In the genomic region with DNA sequence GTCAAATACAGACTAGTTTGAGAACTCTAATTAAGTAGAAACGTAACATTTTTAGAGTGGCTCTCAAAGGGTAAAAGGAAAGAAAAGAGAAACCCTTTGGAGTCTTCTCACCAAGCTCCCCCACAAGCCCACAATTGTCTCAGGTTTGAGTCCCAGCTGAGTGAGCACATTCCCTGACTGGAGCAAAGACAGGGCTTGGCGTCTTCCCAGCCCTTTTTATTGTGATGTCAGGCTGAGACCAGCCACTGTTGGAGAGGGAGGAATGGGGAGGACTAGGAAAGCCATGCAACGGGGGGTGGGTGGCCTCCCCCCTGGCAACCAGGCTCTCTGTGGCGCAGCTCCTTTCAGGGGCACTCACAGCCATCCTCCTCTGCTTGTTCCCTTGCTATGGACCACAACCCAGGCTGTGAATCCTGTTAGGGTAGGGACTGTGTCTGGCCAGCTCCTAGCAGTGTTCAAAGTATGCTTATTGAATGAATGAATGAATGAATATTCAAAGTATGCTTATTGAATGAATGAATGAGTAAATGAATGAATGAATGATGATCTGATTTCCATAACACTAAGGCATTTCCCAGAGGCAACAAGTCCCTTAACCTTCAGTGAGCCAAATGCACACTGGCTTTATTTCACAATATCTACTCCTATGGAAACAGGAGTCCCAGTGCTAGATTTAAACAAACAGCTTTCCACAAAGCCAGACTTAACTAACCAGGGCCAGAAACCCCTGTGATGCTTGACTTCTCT, we compare ENCODE assay signal across 22 cellular contexts.
"Had no signal": no experiment of that assay in that cellular context is flagged by ENCODE, and none has a peak within 500 bp of the region (broad histone marks: within the 10 kb centered on the region; RNA-seq: fewer than 3 reads in every experiment).

No MANE protein-coding gene starts in this region.

- H3K9me3 ChIP-seq: tibial nerve had no signal

- H2AFZ ChIP-seq: parathyroid adenoma had no signal

- H3K9ac ChIP-seq: parathyroid adenoma had no signal

- FAIRE-seq: urothelium cell line had no signal

- ATAC-seq: activated CD4-positive, CD25-positive, alpha-beta regulatory T cell treated with anti-CD3 and anti-CD28 coated beads, Interleukin-2, amount 50 U/mL, for 24 hours; foreskin keratinocyte; left ventricle myocardium superior; naive thymus-derived CD8-positive, alpha-beta T cell had no signal

- H3K4me1 Mint-ChIP-seq: memory B cell; naive thymus-derived CD8-positive, alpha-beta T cell had no signal

- H3K4me3 ChIP-seq: cardiac muscle cell, tibial nerve had no signal

- H3K36me3 ChIP-seq: cardiac muscle cell, tibial nerve had no signal

- DNase-seq: activated CD4-positive, alpha-beta T cell treated with anti-CD3 and anti-CD28 coated beads, Interleukin-2, amount 50 U/mL, for 1 hour; activated CD8-positive, alpha-beta memory T cell treated with anti-CD3 and anti-CD28 coated beads, Interleukin-2, amount 50 U/mL, for 4 hours; activated effector memory CD4-positive, alpha-beta T cell treated with anti-CD3 and anti-CD28 coated beads, Interleukin-2, amount 50 U/mL, for 16 hours; activated naive CD4-positive, alpha-beta T cell treated with anti-CD3 and anti-CD28 coated beads, Interleukin-2, amount 50 U/mL, for 16 hours; activated T-cell treated with anti-CD3 and anti-CD28 coated beads, Interleukin-2, amount 50 U/mL, for 48 hours; foreskin keratinocyte; glutamatergic neuron; left ventricle myocardium superior; naive thymus-derived CD8-positive, alpha-beta T cell; retina; stimulated activated CD4-positive, alpha-beta T cell treated with anti-CD3 and anti-CD28 coated beads, Interleukin-12 subunit alpha, Interleukin-12 subunit beta, amount 100 ng/mL, for 4 hours; stimulated activated CD4-positive, alpha-beta T cell treated with anti-CD3 and anti-CD28 coated beads, Interleukin-1b, Interleukin-23, amount 100 ng/mL, for 48 hours; stimulated activated CD8-positive, alpha-beta memory T cell treated with anti-CD3 and anti-CD28 coated beads, Interleukin-4, amount 100 ng/mL, for 48 hours; stimulated activated naive CD4-positive, alpha-beta T cell; T-helper 1 cell; T1000 had no signal

- H3K27ac Mint-ChIP-seq: memory B cell had no signal

- H3K27me3 ChIP-seq: cardiac muscle cell had no signal

- H3K4me3 Mint-ChIP-seq: memory B cell; naive thymus-derived CD8-positive, alpha-beta T cell had no signal

- H3K4me1 ChIP-seq: foreskin keratinocyte, parathyroid adenoma, tibial nerve had no signal

- H3K27ac ChIP-seq: cardiac muscle cell, foreskin keratinocyte, parathyroid adenoma, tibial nerve had no signal
